Comparison of ENCODE assay signal across 1 cellular context in the genomic region with DNA sequence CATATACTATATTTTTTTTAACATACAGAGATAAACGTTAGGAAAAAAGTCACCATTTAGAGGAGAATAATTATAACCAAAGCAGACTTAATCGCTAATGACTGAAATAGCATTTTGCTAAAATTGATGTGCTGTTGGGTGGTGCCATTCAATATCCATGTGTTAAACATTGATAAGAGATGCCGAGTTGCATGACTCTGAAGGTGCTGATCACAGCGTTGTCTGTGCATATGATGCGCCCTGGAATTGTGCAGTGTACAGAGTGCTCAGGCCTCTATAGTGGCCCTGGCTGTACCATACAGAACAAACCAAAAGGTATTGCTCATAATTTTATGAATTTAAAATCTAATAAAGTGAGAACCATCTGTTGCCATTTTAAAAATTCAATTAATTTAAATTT.
TF ChIP-seq lines count a peak whose summit lies in the region.

No MANE protein-coding gene starts in this region.

TF ChIP-seq in K562, 482 proteins besides CTCF, POLR2A, EP300 and RAD21 (continued from another document):
- TF ChIP-seq, protein P1, sequence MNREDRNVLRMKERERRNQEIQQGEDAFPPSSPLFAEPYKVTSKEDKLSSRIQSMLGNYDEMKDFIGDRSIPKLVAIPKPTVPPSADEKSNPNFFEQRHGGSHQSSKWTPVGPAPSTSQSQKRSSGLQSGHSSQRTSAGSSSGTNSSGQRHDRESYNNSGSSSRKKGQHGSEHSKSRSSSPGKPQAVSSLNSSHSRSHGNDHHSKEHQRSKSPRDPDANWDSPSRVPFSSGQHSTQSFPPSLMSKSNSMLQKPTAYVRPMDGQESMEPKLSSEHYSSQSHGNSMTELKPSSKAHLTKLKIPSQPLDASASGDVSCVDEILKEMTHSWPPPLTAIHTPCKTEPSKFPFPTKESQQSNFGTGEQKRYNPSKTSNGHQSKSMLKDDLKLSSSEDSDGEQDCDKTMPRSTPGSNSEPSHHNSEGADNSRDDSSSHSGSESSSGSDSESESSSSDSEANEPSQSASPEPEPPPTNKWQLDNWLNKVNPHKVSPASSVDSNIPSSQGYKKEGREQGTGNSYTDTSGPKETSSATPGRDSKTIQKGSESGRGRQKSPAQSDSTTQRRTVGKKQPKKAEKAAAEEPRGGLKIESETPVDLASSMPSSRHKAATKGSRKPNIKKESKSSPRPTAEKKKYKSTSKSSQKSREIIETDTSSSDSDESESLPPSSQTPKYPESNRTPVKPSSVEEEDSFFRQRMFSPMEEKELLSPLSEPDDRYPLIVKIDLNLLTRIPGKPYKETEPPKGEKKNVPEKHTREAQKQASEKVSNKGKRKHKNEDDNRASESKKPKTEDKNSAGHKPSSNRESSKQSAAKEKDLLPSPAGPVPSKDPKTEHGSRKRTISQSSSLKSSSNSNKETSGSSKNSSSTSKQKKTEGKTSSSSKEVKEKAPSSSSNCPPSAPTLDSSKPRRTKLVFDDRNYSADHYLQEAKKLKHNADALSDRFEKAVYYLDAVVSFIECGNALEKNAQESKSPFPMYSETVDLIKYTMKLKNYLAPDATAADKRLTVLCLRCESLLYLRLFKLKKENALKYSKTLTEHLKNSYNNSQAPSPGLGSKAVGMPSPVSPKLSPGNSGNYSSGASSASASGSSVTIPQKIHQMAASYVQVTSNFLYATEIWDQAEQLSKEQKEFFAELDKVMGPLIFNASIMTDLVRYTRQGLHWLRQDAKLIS (CRISPR knock-in tag; IDR thresholded peaks at IDR 0.05) = no peak
- TF ChIP-seq RHOXF2B (CRISPR knock-in tag; conservative IDR thresholded peaks at IDR 0.05) = no peak
- TF ChIP-seq, protein P2, sequence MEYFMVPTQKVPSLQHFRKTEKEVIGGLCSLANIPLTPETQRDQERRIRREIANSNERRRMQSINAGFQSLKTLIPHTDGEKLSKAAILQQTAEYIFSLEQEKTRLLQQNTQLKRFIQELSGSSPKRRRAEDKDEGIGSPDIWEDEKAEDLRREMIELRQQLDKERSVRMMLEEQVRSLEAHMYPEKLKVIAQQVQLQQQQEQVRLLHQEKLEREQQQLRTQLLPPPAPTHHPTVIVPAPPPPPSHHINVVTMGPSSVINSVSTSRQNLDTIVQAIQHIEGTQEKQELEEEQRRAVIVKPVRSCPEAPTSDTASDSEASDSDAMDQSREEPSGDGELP (CRISPR knock-in tag; IDR thresholded peaks at IDR 0.05; ENCODE audit: borderline replicate concordance) = no peak
- TF ChIP-seq ARID1B (IDR thresholded peaks at IDR 0.05) = peak; percentile 44; the same call in 1 of the 2 replicates
- TF ChIP-seq, protein P3, sequence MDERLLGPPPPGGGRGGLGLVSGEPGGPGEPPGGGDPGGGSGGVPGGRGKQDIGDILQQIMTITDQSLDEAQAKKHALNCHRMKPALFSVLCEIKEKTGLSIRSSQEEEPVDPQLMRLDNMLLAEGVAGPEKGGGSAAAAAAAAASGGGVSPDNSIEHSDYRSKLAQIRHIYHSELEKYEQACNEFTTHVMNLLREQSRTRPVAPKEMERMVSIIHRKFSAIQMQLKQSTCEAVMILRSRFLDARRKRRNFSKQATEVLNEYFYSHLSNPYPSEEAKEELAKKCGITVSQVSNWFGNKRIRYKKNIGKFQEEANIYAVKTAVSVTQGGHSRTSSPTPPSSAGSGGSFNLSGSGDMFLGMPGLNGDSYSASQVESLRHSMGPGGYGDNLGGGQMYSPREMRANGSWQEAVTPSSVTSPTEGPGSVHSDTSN (CRISPR knock-in tag; IDR thresholded peaks at IDR 0.05; ENCODE audit: low read depth) = no peak
- TF ChIP-seq, protein P3 (tag; conservative IDR thresholded peaks at IDR 0.05; ENCODE audit: low read depth) = 0 out of 2 replicates have a peak, but pooled peaks have one; percentile 26
- TF ChIP-seq, protein P4, sequence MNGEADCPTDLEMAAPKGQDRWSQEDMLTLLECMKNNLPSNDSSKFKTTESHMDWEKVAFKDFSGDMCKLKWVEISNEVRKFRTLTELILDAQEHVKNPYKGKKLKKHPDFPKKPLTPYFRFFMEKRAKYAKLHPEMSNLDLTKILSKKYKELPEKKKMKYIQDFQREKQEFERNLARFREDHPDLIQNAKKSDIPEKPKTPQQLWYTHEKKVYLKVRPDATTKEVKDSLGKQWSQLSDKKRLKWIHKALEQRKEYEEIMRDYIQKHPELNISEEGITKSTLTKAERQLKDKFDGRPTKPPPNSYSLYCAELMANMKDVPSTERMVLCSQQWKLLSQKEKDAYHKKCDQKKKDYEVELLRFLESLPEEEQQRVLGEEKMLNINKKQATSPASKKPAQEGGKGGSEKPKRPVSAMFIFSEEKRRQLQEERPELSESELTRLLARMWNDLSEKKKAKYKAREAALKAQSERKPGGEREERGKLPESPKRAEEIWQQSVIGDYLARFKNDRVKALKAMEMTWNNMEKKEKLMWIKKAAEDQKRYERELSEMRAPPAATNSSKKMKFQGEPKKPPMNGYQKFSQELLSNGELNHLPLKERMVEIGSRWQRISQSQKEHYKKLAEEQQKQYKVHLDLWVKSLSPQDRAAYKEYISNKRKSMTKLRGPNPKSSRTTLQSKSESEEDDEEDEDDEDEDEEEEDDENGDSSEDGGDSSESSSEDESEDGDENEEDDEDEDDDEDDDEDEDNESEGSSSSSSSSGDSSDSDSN (IDR thresholded peaks at IDR 0.05; ENCODE audit: borderline replicate concordance in 1 of 2, low read depth in 2 of 2, low read length in 2 of 2) = no peak
- no peak for TF ChIP-seq ARNT (IDR thresholded peaks at IDR 0.05)
- TF ChIP-seq MIER1 (IDR thresholded peaks at IDR 0.05; ENCODE audit: low read depth) = no peak
- TF ChIP-seq, protein P5, sequence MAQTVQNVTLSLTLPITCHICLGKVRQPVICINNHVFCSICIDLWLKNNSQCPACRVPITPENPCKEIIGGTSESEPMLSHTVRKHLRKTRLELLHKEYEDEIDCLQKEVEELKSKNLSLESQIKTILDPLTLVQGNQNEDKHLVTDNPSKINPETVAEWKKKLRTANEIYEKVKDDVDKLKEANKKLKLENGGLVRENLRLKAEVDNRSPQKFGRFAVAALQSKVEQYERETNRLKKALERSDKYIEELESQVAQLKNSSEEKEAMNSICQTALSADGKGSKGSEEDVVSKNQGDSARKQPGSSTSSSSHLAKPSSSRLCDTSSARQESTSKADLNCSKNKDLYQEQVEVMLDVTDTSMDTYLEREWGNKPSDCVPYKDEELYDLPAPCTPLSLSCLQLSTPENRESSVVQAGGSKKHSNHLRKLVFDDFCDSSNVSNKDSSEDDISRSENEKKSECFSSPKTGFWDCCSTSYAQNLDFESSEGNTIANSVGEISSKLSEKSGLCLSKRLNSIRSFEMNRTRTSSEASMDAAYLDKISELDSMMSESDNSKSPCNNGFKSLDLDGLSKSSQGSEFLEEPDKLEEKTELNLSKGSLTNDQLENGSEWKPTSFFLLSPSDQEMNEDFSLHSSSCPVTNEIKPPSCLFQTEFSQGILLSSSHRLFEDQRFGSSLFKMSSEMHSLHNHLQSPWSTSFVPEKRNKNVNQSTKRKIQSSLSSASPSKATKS (CRISPR knock-in tag; IDR thresholded peaks at IDR 0.05) = no peak
- peak; percentile 35 for TF ChIP-seq MEIS2 (IDR thresholded peaks at IDR 0.05; ENCODE audit: partially characterized antibody)
- TF ChIP-seq SMARCA4 (IDR thresholded peaks at IDR 0.05) = no peak
- TF ChIP-seq ADNP (tag; IDR thresholded peaks at IDR 0.05) = no peak
- TF ChIP-seq GABPB1 (CRISPR knock-in tag; IDR thresholded peaks at IDR 0.05) = no peak
- TF ChIP-seq, protein P6, sequence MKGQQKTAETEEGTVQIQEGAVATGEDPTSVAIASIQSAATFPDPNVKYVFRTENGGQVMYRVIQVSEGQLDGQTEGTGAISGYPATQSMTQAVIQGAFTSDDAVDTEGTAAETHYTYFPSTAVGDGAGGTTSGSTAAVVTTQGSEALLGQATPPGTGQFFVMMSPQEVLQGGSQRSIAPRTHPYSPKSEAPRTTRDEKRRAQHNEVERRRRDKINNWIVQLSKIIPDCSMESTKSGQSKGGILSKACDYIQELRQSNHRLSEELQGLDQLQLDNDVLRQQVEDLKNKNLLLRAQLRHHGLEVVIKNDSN (CRISPR knock-in tag; IDR thresholded peaks at IDR 0.05) = no peak
- no peak for TF ChIP-seq HNRNPH1 (optimal IDR thresholded peaks at IDR 0.05; ENCODE audit: low read depth, low read length)
- TF ChIP-seq, protein P7, sequence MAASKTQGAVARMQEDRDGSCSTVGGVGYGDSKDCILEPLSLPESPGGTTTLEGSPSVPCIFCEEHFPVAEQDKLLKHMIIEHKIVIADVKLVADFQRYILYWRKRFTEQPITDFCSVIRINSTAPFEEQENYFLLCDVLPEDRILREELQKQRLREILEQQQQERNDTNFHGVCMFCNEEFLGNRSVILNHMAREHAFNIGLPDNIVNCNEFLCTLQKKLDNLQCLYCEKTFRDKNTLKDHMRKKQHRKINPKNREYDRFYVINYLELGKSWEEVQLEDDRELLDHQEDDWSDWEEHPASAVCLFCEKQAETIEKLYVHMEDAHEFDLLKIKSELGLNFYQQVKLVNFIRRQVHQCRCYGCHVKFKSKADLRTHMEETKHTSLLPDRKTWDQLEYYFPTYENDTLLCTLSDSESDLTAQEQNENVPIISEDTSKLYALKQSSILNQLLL (CRISPR knock-in tag; IDR thresholded peaks at IDR 0.05; ENCODE audit: borderline replicate concordance) = no peak
- no peak for TF ChIP-seq SRSF7 (optimal IDR thresholded peaks at IDR 0.05; ENCODE audit: low read depth, low read length)
- no peak for TF ChIP-seq ZNF583 (CRISPR knock-in tag; IDR thresholded peaks at IDR 0.05)
- no peak for TF ChIP-seq NCOR1 (IDR thresholded peaks at IDR 0.05)
- no peak for TF ChIP-seq CBFA2T2 (conservative IDR thresholded peaks at IDR 0.05)
- TF ChIP-seq, protein P8, sequence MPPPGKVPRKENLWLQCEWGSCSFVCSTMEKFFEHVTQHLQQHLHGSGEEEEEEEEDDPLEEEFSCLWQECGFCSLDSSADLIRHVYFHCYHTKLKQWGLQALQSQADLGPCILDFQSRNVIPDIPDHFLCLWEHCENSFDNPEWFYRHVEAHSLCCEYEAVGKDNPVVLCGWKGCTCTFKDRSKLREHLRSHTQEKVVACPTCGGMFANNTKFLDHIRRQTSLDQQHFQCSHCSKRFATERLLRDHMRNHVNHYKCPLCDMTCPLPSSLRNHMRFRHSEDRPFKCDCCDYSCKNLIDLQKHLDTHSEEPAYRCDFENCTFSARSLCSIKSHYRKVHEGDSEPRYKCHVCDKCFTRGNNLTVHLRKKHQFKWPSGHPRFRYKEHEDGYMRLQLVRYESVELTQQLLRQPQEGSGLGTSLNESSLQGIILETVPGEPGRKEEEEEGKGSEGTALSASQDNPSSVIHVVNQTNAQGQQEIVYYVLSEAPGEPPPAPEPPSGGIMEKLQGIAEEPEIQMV (tag; conservative IDR thresholded peaks at IDR 0.05; ENCODE audit: low read depth) = no peak
- TF ChIP-seq CBFB (CRISPR knock-in tag; IDR thresholded peaks at IDR 0.05) = no peak
- TF ChIP-seq DACH1 (IDR thresholded peaks at IDR 0.05; ENCODE audit: partially characterized antibody) = peak; percentile 36
- TF ChIP-seq TCFL5 (CRISPR knock-in tag; conservative IDR thresholded peaks at IDR 0.05) = no peak
- TF ChIP-seq HIVEP1 (CRISPR knock-in tag; IDR thresholded peaks at IDR 0.05) = no peak
- peak; percentile 70 for TF ChIP-seq TCF3 (CRISPR knock-in tag; IDR thresholded peaks at IDR 0.05)
- TF ChIP-seq, protein P9, sequence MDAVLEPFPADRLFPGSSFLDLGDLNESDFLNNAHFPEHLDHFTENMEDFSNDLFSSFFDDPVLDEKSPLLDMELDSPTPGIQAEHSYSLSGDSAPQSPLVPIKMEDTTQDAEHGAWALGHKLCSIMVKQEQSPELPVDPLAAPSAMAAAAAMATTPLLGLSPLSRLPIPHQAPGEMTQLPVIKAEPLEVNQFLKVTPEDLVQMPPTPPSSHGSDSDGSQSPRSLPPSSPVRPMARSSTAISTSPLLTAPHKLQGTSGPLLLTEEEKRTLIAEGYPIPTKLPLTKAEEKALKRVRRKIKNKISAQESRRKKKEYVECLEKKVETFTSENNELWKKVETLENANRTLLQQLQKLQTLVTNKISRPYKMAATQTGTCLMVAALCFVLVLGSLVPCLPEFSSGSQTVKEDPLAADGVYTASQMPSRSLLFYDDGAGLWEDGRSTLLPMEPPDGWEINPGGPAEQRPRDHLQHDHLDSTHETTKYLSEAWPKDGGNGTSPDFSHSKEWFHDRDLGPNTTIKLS (IDR thresholded peaks at IDR 0.05; ENCODE audit: borderline replicate concordance, low read depth) = no peak
- TF ChIP-seq, protein P10, sequence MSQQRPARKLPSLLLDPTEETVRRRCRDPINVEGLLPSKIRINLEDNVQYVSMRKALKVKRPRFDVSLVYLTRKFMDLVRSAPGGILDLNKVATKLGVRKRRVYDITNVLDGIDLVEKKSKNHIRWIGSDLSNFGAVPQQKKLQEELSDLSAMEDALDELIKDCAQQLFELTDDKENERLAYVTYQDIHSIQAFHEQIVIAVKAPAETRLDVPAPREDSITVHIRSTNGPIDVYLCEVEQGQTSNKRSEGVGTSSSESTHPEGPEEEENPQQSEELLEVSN (IDR thresholded peaks at IDR 0.05; ENCODE audit: borderline replicate concordance in 1 of 2, extremely low read depth in 1 of 2, insufficient read depth in 1 of 2, insufficient read length in 1 of 2, low read depth in 1 of 2, low read length in 1 of 2, poor library complexity in 1 of 2, severe bottlenecking in 1 of 2) = no peak
- TF ChIP-seq, protein P11, sequence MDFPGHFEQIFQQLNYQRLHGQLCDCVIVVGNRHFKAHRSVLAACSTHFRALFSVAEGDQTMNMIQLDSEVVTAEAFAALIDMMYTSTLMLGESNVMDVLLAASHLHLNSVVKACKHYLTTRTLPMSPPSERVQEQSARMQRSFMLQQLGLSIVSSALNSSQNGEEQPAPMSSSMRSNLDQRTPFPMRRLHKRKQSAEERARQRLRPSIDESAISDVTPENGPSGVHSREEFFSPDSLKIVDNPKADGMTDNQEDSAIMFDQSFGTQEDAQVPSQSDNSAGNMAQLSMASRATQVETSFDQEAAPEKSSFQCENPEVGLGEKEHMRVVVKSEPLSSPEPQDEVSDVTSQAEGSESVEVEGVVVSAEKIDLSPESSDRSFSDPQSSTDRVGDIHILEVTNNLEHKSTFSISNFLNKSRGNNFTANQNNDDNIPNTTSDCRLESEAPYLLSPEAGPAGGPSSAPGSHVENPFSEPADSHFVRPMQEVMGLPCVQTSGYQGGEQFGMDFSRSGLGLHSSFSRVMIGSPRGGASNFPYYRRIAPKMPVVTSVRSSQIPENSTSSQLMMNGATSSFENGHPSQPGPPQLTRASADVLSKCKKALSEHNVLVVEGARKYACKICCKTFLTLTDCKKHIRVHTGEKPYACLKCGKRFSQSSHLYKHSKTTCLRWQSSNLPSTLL (IDR thresholded peaks at IDR 0.05) = no peak
- TF ChIP-seq ZNF24 (IDR thresholded peaks at IDR 0.05) = no peak
- TF ChIP-seq PRPF4 (IDR thresholded peaks at IDR 0.05; ENCODE audit: insufficient read depth, low read depth, low read length, poor library complexity, severe bottlenecking) = no peak
- TF ChIP-seq ZNF586 (CRISPR knock-in tag; conservative IDR thresholded peaks at IDR 0.05) = no peak
- no peak for TF ChIP-seq U2AF1 (optimal IDR thresholded peaks at IDR 0.05; ENCODE audit: low read depth, low read length)
